8 cellular contexts compared by ENCODE assay signal in the genomic region with DNA sequence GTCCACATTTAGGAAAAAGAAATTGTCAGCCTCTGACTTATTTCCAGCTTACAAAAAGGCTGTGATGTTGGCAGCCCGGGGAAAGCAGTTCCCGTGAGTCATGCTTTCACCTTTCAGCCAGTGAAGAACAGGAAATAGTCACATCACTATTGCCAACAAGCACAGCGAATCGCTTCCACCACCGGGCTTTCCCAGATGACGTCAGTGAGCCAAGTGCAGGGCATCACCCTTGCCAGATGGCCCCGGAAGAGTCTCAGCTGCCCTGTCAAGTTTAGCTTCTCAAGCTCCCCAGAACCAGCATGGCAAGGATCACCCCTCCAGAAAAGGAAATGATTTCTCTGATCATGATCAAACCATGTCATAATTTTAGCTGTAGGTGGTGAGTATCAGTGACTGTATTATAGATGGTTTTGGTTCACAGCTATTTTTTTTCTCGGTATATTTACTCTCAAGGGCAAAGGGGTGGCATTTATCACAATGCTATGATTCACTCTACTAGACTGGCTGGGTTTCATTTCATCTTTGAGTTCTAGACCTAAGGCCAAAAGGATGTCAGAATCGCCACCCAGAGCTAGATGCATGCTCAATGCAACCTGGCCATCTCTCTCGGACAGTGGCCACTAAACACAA. TPM values are rescaled to one million over a fixed set of nuclear protein-coding genes. Genes with fewer than 3 reads are reported as not detected.
DNase-seq lines count a peak whose midpoint lies in the region; ATAC-seq and TF ChIP-seq lines count a peak whose summit lies in the region.

No MANE protein-coding gene starts in this region.

- ATAC-seq in GM18858 (IDR thresholded peaks at IDR 0.05; ENCODE audit: unreplicated experiment): peak; percentile 90
- ATAC-seq in HG03064 (IDR thresholded peaks at IDR 0.05; ENCODE audit: low read depth, unreplicated experiment): peak; percentile 96

- CTCF ChIA-PET in activated CD4-positive, alpha-beta memory T cell treated with anti-CD3 and anti-CD28 coated beads, Interleukin-2, amount 10 ng/mL, durations not matched to agents 7 days and 5 days (lab: Charles Lee): interaction anchor here (0.7 to 2.1 kb wide), 8 partner anchors 11 to 102 kb away, joined by 3 to 8 read pairs (median 4); no protein-coding TSS in a partner anchor

- H3K9me3 Mint-ChIP-seq in activated CD4-positive, alpha-beta memory T cell treated with anti-CD3 and anti-CD28 coated beads, Interleukin-2, amount 10 ng/mL, durations not matched to agents 7 days and 5 days: no peaks in the 10 kb centered on the region
- no peaks in the 10 kb centered on the region for H3K9me3 Mint-ChIP-seq in mesothelial cell of epicardium

- H3K36me3 Mint-ChIP-seq in activated CD4-positive, alpha-beta memory T cell treated with anti-CD3 and anti-CD28 coated beads, Interleukin-2, amount 10 ng/mL, durations not matched to agents 7 days and 5 days (ENCODE audit: low read depth): peaks cover 3% of the 10 kb centered on the region
- H3K36me3 Mint-ChIP-seq in mesothelial cell of epicardium: peaks cover 4% of the 10 kb centered on the region

- intact Hi-C loops in dorsolateral prefrontal cortex (cut with DNase I): no loop called here

- peak overlapping the region; percentile 58 for H3K4me3 Mint-ChIP-seq in activated CD4-positive, alpha-beta memory T cell treated with anti-CD3 and anti-CD28 coated beads, Interleukin-2, amount 10 ng/mL, durations not matched to agents 7 days and 5 days
- no peak overlapping the region for H3K4me3 Mint-ChIP-seq in mesothelial cell of epicardium

- H3K27ac Mint-ChIP-seq in activated CD4-positive, alpha-beta memory T cell treated with anti-CD3 and anti-CD28 coated beads, Interleukin-2, amount 10 ng/mL, durations not matched to agents 7 days and 5 days: peak overlapping the region; percentile 87
- peak overlapping the region; percentile 51 for H3K27ac Mint-ChIP-seq in mesothelial cell of epicardium

- peak overlapping the region in 17 of 59 donors; percentile 2 to 68 (median 29) for H3K27ac ChIP-seq in dorsolateral prefrontal cortex

- H3K4me3 ChIP-seq in dorsolateral prefrontal cortex: peak overlapping the region in 29 of 59 donors; percentile 1 to 41 (median 16)

- TF ChIP-seq CTCF in dorsolateral prefrontal cortex (IDR thresholded peaks at IDR 0.05 in 54 of 56, conservative IDR thresholded peaks at IDR 0.05 in 2 of 56; ENCODE audit: low read depth in 1 of 56, partially characterized antibody in 56 of 56): no peak
- TF ChIP-seq CTCF in mesothelial cell of epicardium (IDR thresholded peaks at IDR 0.05; ENCODE audit: unreplicated experiment): no peak

- DNase-seq in 8988T: peak; percentile 76
- DNase-seq in NCI-H446 treated with DMSO at 0.1 percent for 48 hours (lab: John Stamatoyannopoulos, UW): peak; percentile 92
- DNase-seq in activated CD4-positive, alpha-beta memory T cell treated with anti-CD3 and anti-CD28 coated beads, Interleukin-2, amount 10 ng/mL, durations not matched to agents 7 days and 5 days: peak; percentile 92
- DNase-seq in dorsolateral prefrontal cortex: peak; percentile 39 to 83 (median 66)
- DNase-seq in mesothelial cell of epicardium (ENCODE audit: low spot score in 2 of 2, unreplicated experiment in 2 of 2): no peak
- DNase-seq in stimulated activated CD8-positive, alpha-beta memory T cell treated with anti-CD3 and anti-CD28 coated beads, Interleukin-4, amount 100 ng/mL, for 24 hours (ENCODE audit: low read depth): peak; percentile 86

- H3K4me1 Mint-ChIP-seq in activated CD4-positive, alpha-beta memory T cell treated with anti-CD3 and anti-CD28 coated beads, Interleukin-2, amount 10 ng/mL, durations not matched to agents 7 days and 5 days: peaks cover 29% of the 10 kb centered on the region
- peaks cover 15% of the 10 kb centered on the region for H3K4me1 Mint-ChIP-seq in mesothelial cell of epicardium

- no peaks in the 10 kb centered on the region for H3K27me3 Mint-ChIP-seq in activated CD4-positive, alpha-beta memory T cell treated with anti-CD3 and anti-CD28 coated beads, Interleukin-2, amount 10 ng/mL, durations not matched to agents 7 days and 5 days
- no peaks in the 10 kb centered on the region for H3K27me3 Mint-ChIP-seq in mesothelial cell of epicardium (ENCODE audit: low read depth)

- POLR2A ChIA-PET in activated CD4-positive, alpha-beta memory T cell treated with anti-CD3 and anti-CD28 coated beads, Interleukin-2, amount 10 ng/mL, durations not matched to agents 7 days and 5 days (lab: Charles Lee): interaction anchor here (1.0 to 2.4 kb wide), 7 partner anchors 11 to 599 kb away, joined by 3 to 6 read pairs (median 4); a partner anchor contains a TSS

- no peaks in the 10 kb centered on the region for H3K27me3 ChIP-seq in dorsolateral prefrontal cortex

RNA-seq across cellular contexts. Expression of a gene that starts 32.9 kb away (rescaled TPM):
- total RNA-seq in activated CD4-positive, alpha-beta memory T cell treated with anti-CD3 and anti-CD28 coated beads, Interleukin-2, amount 10 ng/mL, durations not matched to agents 7 days and 5 days: under 1 TPM; 0.60 to 0.78 TPM
- total RNA-seq in dorsolateral prefrontal cortex (10 to 100 TPM in 1 of 120 experiments, 1 to 10 TPM in 119; 1.0 to 11.3 (median 3.6) TPM), mesothelial cell of epicardium (28.8 to 29.1 TPM (median 29.1 TPM) in 3 replicates)

Comparison
In these comparisons a context has a peak if more than half of its experiments do, and no peak if none do; other contexts are left out.
1. DNase-seq: peak in 8988T (single experiment), NCI-H446 treated with DMSO at 0.1 percent for 48 hours (single experiment), activated CD4-positive, alpha-beta memory T cell treated with anti-CD3 and anti-CD28 coated beads, Interleukin-2, amount 10 ng/mL, durations not matched to agents 7 days and 5 days (single experiment), dorsolateral prefrontal cortex (10 of 10) and stimulated activated CD8-positive, alpha-beta memory T cell treated with anti-CD3 and anti-CD28 coated beads, Interleukin-4, amount 100 ng/mL, for 24 hours (single experiment); none in mesothelial cell of epicardium (0 of 2).